ENCODE assay signal across 8 cellular contexts in genomic region chr20:63552481-63553249, GRCh38. TPM values are rescaled to one million over a fixed set of nuclear protein-coding genes. Genes with fewer than 3 reads are reported as not detected.
DNase-seq lines count a peak whose midpoint lies in the region; ATAC-seq lines count a peak whose summit lies in the region.
"Had no signal": no experiment of that assay in that cellular context is flagged by ENCODE, and none has a peak within 500 bp of the region (broad histone marks: within the 10 kb centered on the region; RNA-seq: fewer than 3 reads in every experiment).

No MANE protein-coding gene starts in this region.

- ATAC-seq in GM21423 (IDR thresholded peaks at IDR 0.05; ENCODE audit: unreplicated experiment) (peak; percentile 49), sciatic nerve (peak; percentile 2)
- ATAC-seq in activated T-helper 17 cell treated with anti-CD3 and anti-CD28 coated beads, Interleukin-2, amount 50 U/mL, for 72 hours (replicated peaks) = peak; percentile 28

- DNase-seq in sciatic nerve (ENCODE audit: low spot score) (no peak), hepatic stellate cell (ENCODE audit: low spot score) (no peak), NCI-H187 treated with DMSO at 0.1 percent for 48 hours (lab: John Stamatoyannopoulos, UW) (no peak), hypothalamus (lab: John Stamatoyannopoulos, UW) (no peak)

- H3K4me1 Mint-ChIP-seq in IgD-negative memory B cell = peaks cover 10 to 31% (median 17%) of the 10 kb centered on the region in 3 donors
- H3K4me1 Mint-ChIP-seq in activated T-helper 17 cell treated with anti-CD3 and anti-CD28 coated beads, Interleukin-2, amount 50 U/mL, for 72 hours = peaks cover 7% of the 10 kb centered on the region

- peak overlapping the region; percentile 59 to 95 (median 86) for H3K4me3 Mint-ChIP-seq in IgD-negative memory B cell
- H3K4me3 Mint-ChIP-seq in activated T-helper 17 cell treated with anti-CD3 and anti-CD28 coated beads, Interleukin-2, amount 50 U/mL, for 72 hours = peak overlapping the region; percentile 56

- intact Hi-C loops in sciatic nerve (cut with DNase I) = no loop called here

- H3K36me3 Mint-ChIP-seq in IgD-negative memory B cell = peaks cover 1% of the 10 kb centered on the region
- no peaks in the 10 kb centered on the region for H3K36me3 Mint-ChIP-seq in activated T-helper 17 cell treated with anti-CD3 and anti-CD28 coated beads, Interleukin-2, amount 50 U/mL, for 72 hours (ENCODE audit: low read depth)

- H3K27ac Mint-ChIP-seq in IgD-negative memory B cell = peak overlapping the region; percentile 98 to 100 (median 98)
- peak overlapping the region; percentile 20 for H3K27ac Mint-ChIP-seq in activated T-helper 17 cell treated with anti-CD3 and anti-CD28 coated beads, Interleukin-2, amount 50 U/mL, for 72 hours

- peaks cover 5% of the 10 kb centered on the region for H3K27me3 Mint-ChIP-seq in IgD-negative memory B cell
- peaks cover 4% of the 10 kb centered on the region for H3K27me3 Mint-ChIP-seq in activated T-helper 17 cell treated with anti-CD3 and anti-CD28 coated beads, Interleukin-2, amount 50 U/mL, for 72 hours

- no peaks in the 10 kb centered on the region for H3K9me3 Mint-ChIP-seq in IgD-negative memory B cell
- no peaks in the 10 kb centered on the region for H3K9me3 Mint-ChIP-seq in activated T-helper 17 cell treated with anti-CD3 and anti-CD28 coated beads, Interleukin-2, amount 50 U/mL, for 72 hours

RNA-seq across cellular contexts. Expression of gene FNDC11, which starts 1.3 kb away (rescaled TPM):
- 2.5 TPM for polyA plus RNA-seq in IgD-negative memory B cell
- under 1 TPM in 1 of 2 donors, not detected in 1; 0.40 TPM for total RNA-seq in activated T-helper 17 cell treated with anti-CD3 and anti-CD28 coated beads, Interleukin-2, amount 50 U/mL, for 72 hours
- 0.94 TPM for total RNA-seq in sciatic nerve

RNA-seq across cellular contexts. Expression of gene SRMS, which starts 5.1 kb away (rescaled TPM):
- polyA plus RNA-seq in IgD-negative memory B cell = 0.43 TPM
- not detected for total RNA-seq in activated T-helper 17 cell treated with anti-CD3 and anti-CD28 coated beads, Interleukin-2, amount 50 U/mL, for 72 hours
- total RNA-seq in sciatic nerve = not detected
- total RNA-seq: SJSA1 had no signal

RNA-seq across cellular contexts. Expression of gene PTK6, which starts 15.5 kb away (rescaled TPM):
- 1.3 TPM for polyA plus RNA-seq in IgD-negative memory B cell
- total RNA-seq in activated T-helper 17 cell treated with anti-CD3 and anti-CD28 coated beads, Interleukin-2, amount 50 U/mL, for 72 hours = 1 to 10 TPM in 1 of 2 donors, under 1 TPM in 1; 0.69 to 1.9 TPM
- 0.13 TPM for total RNA-seq in sciatic nerve
- total RNA-seq: SJSA1 had no signal

RNA-seq across cellular contexts. Expression of gene HELZ2, which starts 21.4 kb away (rescaled TPM):
- 7.9 TPM for polyA plus RNA-seq in IgD-negative memory B cell
- total RNA-seq in activated T-helper 17 cell treated with anti-CD3 and anti-CD28 coated beads, Interleukin-2, amount 50 U/mL, for 72 hours = 10 to 100 TPM in 1 of 2 donors, 1 to 10 TPM in 1; 8.2 to 12.6 TPM
- total RNA-seq in sciatic nerve = 21.4 TPM

RNA-seq across cellular contexts. Expression of gene PPDPF, which starts 32.1 kb away (rescaled TPM):
- polyA plus RNA-seq in IgD-negative memory B cell = 198 TPM
- total RNA-seq in activated T-helper 17 cell treated with anti-CD3 and anti-CD28 coated beads, Interleukin-2, amount 50 U/mL, for 72 hours = 10 to 100 TPM; 65.5 to 87.5 TPM
- 257 TPM for total RNA-seq in sciatic nerve
